37 cellular contexts compared by ENCODE assay signal in the genomic region with DNA sequence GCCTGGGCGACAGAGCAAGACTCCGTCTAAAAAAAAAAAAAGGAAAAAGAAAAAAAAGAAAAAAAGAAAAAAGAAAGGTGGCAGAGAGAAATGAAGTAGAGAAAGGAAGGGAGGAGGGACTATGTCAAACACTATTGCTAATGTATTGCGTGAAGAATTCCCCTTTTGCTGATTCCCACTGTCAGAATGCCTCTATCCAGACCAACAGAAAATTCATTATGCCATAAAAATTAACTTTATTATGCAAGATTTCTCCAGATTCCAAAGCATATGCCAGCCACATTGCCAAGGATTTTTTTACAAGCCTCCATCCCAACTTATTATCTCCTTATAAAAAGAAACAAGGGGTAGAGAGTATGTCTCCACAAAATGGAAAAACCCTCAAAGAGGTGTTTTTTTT.
"Had no signal": no experiment of that assay in that cellular context is flagged by ENCODE, and none has a peak within 500 bp of the region (broad histone marks: within the 10 kb centered on the region; RNA-seq: fewer than 3 reads in every experiment).

No MANE protein-coding gene starts in this region.

- H3K27me3 ChIP-seq: adrenal gland, ascending aorta, body of pancreas, brain microvascular endothelial cell, breast epithelium, cardiac muscle cell had no signal

- H3K27ac ChIP-seq: adrenal gland, ascending aorta, body of pancreas, brain microvascular endothelial cell, breast epithelium, cardiac muscle cell had no signal

- H3K9me3 Mint-ChIP-seq: activated naive CD4-positive, alpha-beta T cell treated with anti-CD3 and anti-CD28 coated beads for 36 hours; activated naive CD4-positive, alpha-beta T cell treated with anti-CD3 and anti-CD28 coated beads, Interleukin-2, amount 10 ng/mL, durations not matched to agents 7 days and 5 days; activated naive CD4-positive, alpha-beta T cell treated with anti-CD3 and anti-CD28 coated beads, Interleukin-2, amount 50 U/mL, for 24 hours; activated naive CD4-positive, alpha-beta T cell treated with anti-CD3 and anti-CD28 coated beads, Interleukin-2, amount 50 U/mL, for 72 hours; activated naive CD8-positive, alpha-beta T cell treated with anti-CD3 and anti-CD28 coated beads for 36 hours; activated naive CD8-positive, alpha-beta T cell treated with anti-CD3 and anti-CD28 coated beads, Interleukin-2, amount 10 ng/mL, durations not matched to agents 7 days and 5 days; activated T-helper 1 cell treated with anti-CD3 and anti-CD28 coated beads, Interleukin-12 subunit alpha, Interleukin-12 subunit beta, Interleukin-2, Interleukin-4 antibody, amounts not matched to agents 30 ng/mL and 10 ng/mL and 1 ng/mL, durations not matched to agents 14 hours and 24 hours and 36 hours; activated T-helper 17 cell treated with anti-CD3 and anti-CD28 coated beads, Interleukin-2, amount 50 U/mL, for 72 hours; activated T-helper 2 cell treated with anti-CD3 and anti-CD28 coated beads, Interferon-gamma antibody, Interleukin-2, Interleukin-4, amounts not matched to agents 10 μg/mL and 5 μg/mL and 100 μg/mL, durations not matched to agents 14 hours and 24 hours and 36 hours; brain; central memory CD8-positive, alpha-beta T cell had no signal

- H3K27me3 Mint-ChIP-seq: activated naive CD4-positive, alpha-beta T cell treated with anti-CD3 and anti-CD28 coated beads, Interleukin-2, amount 10 ng/mL, durations not matched to agents 7 days and 5 days; activated naive CD4-positive, alpha-beta T cell treated with anti-CD3 and anti-CD28 coated beads, Interleukin-2, amount 50 U/mL, for 24 hours; activated naive CD8-positive, alpha-beta T cell treated with anti-CD3 and anti-CD28 coated beads for 36 hours; activated naive CD8-positive, alpha-beta T cell treated with anti-CD3 and anti-CD28 coated beads, Interleukin-2, amount 50 U/mL, for 24 hours; activated T-cell treated with anti-CD3 and anti-CD28 coated beads, Interleukin-2, amount 50 U/mL, for 24 hours; activated T-helper 17 cell treated with anti-CD3 and anti-CD28 coated beads, Interleukin-2, amount 50 U/mL, for 72 hours; brain; central memory CD8-positive, alpha-beta T cell had no signal

- ATAC-seq: activated naive CD4-positive, alpha-beta T cell treated with anti-CD3 and anti-CD28 coated beads, Interleukin-2, amount 50 U/mL, for 72 hours; activated naive CD8-positive, alpha-beta T cell treated with anti-CD3 and anti-CD28 coated beads, Interleukin-2, amount 50 U/mL, for 24 hours; activated T-cell treated with anti-CD3 and anti-CD28 coated beads, Interleukin-2, amount 50 U/mL, for 4 hours; activated T-cell treated with anti-CD3 and anti-CD28 coated beads, Interleukin-2, amount 50 U/mL, for 72 hours; activated T-helper 17 cell treated with anti-CD3 and anti-CD28 coated beads, Interleukin-2, amount 50 U/mL, for 72 hours; body of pancreas had no signal

- H3K4me3 ChIP-seq: adrenal gland, ascending aorta, body of pancreas, breast epithelium, cardiac muscle cell had no signal

- H3K36me3 ChIP-seq: adrenal gland, ascending aorta, brain microvascular endothelial cell, breast epithelium, cardiac muscle cell had no signal

- DNase-seq: activated effector memory CD4-positive, alpha-beta T cell treated with anti-CD3 and anti-CD28 coated beads, Interleukin-2, amount 50 U/mL, for 16 hours; activated effector memory CD4-positive, alpha-beta T cell treated with Interleukin-2 at 50 U/mL for 16 hours; activated gamma-delta T cell; activated gamma-delta T cell treated with Interleukin-2 at 50 U/mL for 16 hours; activated naive CD4-positive, alpha-beta T cell; activated naive CD4-positive, alpha-beta T cell treated with anti-CD3 and anti-CD28 coated beads for 36 hours; activated naive CD4-positive, alpha-beta T cell treated with anti-CD3 and anti-CD28 coated beads, Interleukin-2, amount 10 ng/mL, durations not matched to agents 7 days and 5 days; activated naive CD4-positive, alpha-beta T cell treated with anti-CD3 and anti-CD28 coated beads, Interleukin-2, amount 50 U/mL, for 16 hours; activated naive CD4-positive, alpha-beta T cell treated with Interleukin-2 at 50 U/mL for 16 hours; activated naive CD8-positive, alpha-beta T cell treated with anti-CD3 and anti-CD28 coated beads for 36 hours; activated naive CD8-positive, alpha-beta T cell treated with anti-CD3 and anti-CD28 coated beads, Interleukin-2, amount 10 ng/mL, durations not matched to agents 7 days and 5 days; activated naive CD8-positive, alpha-beta T cell treated with anti-CD3 and anti-CD28 coated beads, Interleukin-2, amount 50 U/mL, for 24 hours; activated T-cell treated with anti-CD3 and anti-CD28 coated beads, Interleukin-2, amount 50 U/mL, for 24 hours; activated T-cell treated with anti-CD3 and anti-CD28 coated beads, Interleukin-2, amount 50 U/mL, for 4 hours; activated T-cell treated with anti-CD3 and anti-CD28 coated beads, Interleukin-2, amount 50 U/mL, for 48 hours; activated T-cell treated with anti-CD3 and anti-CD28 coated beads, Interleukin-2, amount 50 U/mL, for 72 hours; adrenal gland; amniotic stem cell; amygdala; anterior cingulate cortex; aorta; body of pancreas; brain microvascular endothelial cell; caudate nucleus; central memory CD4-positive, alpha-beta T cell; cerebellar nuclear complex had no signal

- H3K9me3 ChIP-seq: adrenal gland, ascending aorta, body of pancreas, breast epithelium had no signal

- H3K4me3 Mint-ChIP-seq: activated naive CD4-positive, alpha-beta T cell treated with anti-CD3 and anti-CD28 coated beads for 36 hours; activated naive CD4-positive, alpha-beta T cell treated with anti-CD3 and anti-CD28 coated beads, Interleukin-2, amount 10 ng/mL, durations not matched to agents 7 days and 5 days; activated naive CD4-positive, alpha-beta T cell treated with anti-CD3 and anti-CD28 coated beads, Interleukin-2, amount 50 U/mL, for 24 hours; activated naive CD8-positive, alpha-beta T cell; activated naive CD8-positive, alpha-beta T cell treated with anti-CD3 and anti-CD28 coated beads for 36 hours; activated naive CD8-positive, alpha-beta T cell treated with anti-CD3 and anti-CD28 coated beads, Interleukin-2, amount 10 ng/mL, durations not matched to agents 7 days and 5 days; activated naive CD8-positive, alpha-beta T cell treated with anti-CD3 and anti-CD28 coated beads, Interleukin-2, amount 50 U/mL, for 24 hours; activated T-cell treated with anti-CD3 and anti-CD28 coated beads, Interleukin-2, amount 50 U/mL, for 24 hours; activated T-cell treated with anti-CD3 and anti-CD28 coated beads, Interleukin-2, amount 50 U/mL, for 4 hours; activated T-cell treated with anti-CD3 and anti-CD28 coated beads, Interleukin-2, amount 50 U/mL, for 72 hours; activated T-helper 1 cell treated with anti-CD3 and anti-CD28 coated beads, Interleukin-12 subunit alpha, Interleukin-12 subunit beta, Interleukin-2, Interleukin-4 antibody, amounts not matched to agents 30 ng/mL and 10 ng/mL and 1 ng/mL, durations not matched to agents 14 hours and 24 hours and 36 hours; activated T-helper 17 cell treated with anti-CD3 and anti-CD28 coated beads, Interleukin-2, amount 50 U/mL, for 72 hours; brain; central memory CD8-positive, alpha-beta T cell had no signal

- H3K27ac Mint-ChIP-seq: activated naive CD4-positive, alpha-beta T cell treated with anti-CD3 and anti-CD28 coated beads for 36 hours; activated naive CD4-positive, alpha-beta T cell treated with anti-CD3 and anti-CD28 coated beads, Interleukin-2, amount 10 ng/mL, durations not matched to agents 7 days and 5 days; activated naive CD4-positive, alpha-beta T cell treated with anti-CD3 and anti-CD28 coated beads, Interleukin-2, amount 50 U/mL, for 24 hours; activated naive CD4-positive, alpha-beta T cell treated with anti-CD3 and anti-CD28 coated beads, Interleukin-2, amount 50 U/mL, for 72 hours; activated naive CD8-positive, alpha-beta T cell; activated naive CD8-positive, alpha-beta T cell treated with anti-CD3 and anti-CD28 coated beads for 36 hours; activated naive CD8-positive, alpha-beta T cell treated with anti-CD3 and anti-CD28 coated beads, Interleukin-2, amount 10 ng/mL, durations not matched to agents 7 days and 5 days; activated naive CD8-positive, alpha-beta T cell treated with anti-CD3 and anti-CD28 coated beads, Interleukin-2, amount 50 U/mL, for 24 hours; activated T-cell treated with anti-CD3 and anti-CD28 coated beads, Interleukin-2, amount 50 U/mL, for 24 hours; activated T-cell treated with anti-CD3 and anti-CD28 coated beads, Interleukin-2, amount 50 U/mL, for 72 hours; activated T-helper 1 cell treated with anti-CD3 and anti-CD28 coated beads, Interleukin-12 subunit alpha, Interleukin-12 subunit beta, Interleukin-2, Interleukin-4 antibody, amounts not matched to agents 30 ng/mL and 10 ng/mL and 1 ng/mL, durations not matched to agents 14 hours and 24 hours and 36 hours; activated T-helper 17 cell treated with anti-CD3 and anti-CD28 coated beads, Interleukin-2, amount 50 U/mL, for 72 hours; activated T-helper 2 cell treated with anti-CD3 and anti-CD28 coated beads, Interferon-gamma antibody, Interleukin-2, Interleukin-4, amounts not matched to agents 10 μg/mL and 5 μg/mL and 100 μg/mL, durations not matched to agents 14 hours and 24 hours and 36 hours; brain had no signal

- H3K4me1 Mint-ChIP-seq: activated naive CD4-positive, alpha-beta T cell treated with anti-CD3 and anti-CD28 coated beads, Interleukin-2, amount 10 ng/mL, durations not matched to agents 7 days and 5 days; activated naive CD4-positive, alpha-beta T cell treated with anti-CD3 and anti-CD28 coated beads, Interleukin-2, amount 50 U/mL, for 24 hours; activated naive CD8-positive, alpha-beta T cell treated with anti-CD3 and anti-CD28 coated beads for 36 hours; activated naive CD8-positive, alpha-beta T cell treated with anti-CD3 and anti-CD28 coated beads, Interleukin-2, amount 10 ng/mL, durations not matched to agents 7 days and 5 days; activated naive CD8-positive, alpha-beta T cell treated with anti-CD3 and anti-CD28 coated beads, Interleukin-2, amount 50 U/mL, for 24 hours; activated T-helper 17 cell treated with anti-CD3 and anti-CD28 coated beads, Interleukin-2, amount 50 U/mL, for 72 hours; brain; central memory CD8-positive, alpha-beta T cell had no signal

- H3K4me1 ChIP-seq: adrenal gland, ascending aorta, body of pancreas, breast epithelium had no signal

- H3K36me3 Mint-ChIP-seq: activated naive CD4-positive, alpha-beta T cell treated with anti-CD3 and anti-CD28 coated beads, Interleukin-2, amount 10 ng/mL, durations not matched to agents 7 days and 5 days; activated naive CD4-positive, alpha-beta T cell treated with anti-CD3 and anti-CD28 coated beads, Interleukin-2, amount 50 U/mL, for 24 hours; activated naive CD4-positive, alpha-beta T cell treated with anti-CD3 and anti-CD28 coated beads, Interleukin-2, amount 50 U/mL, for 72 hours; activated naive CD8-positive, alpha-beta T cell treated with anti-CD3 and anti-CD28 coated beads for 36 hours; activated naive CD8-positive, alpha-beta T cell treated with anti-CD3 and anti-CD28 coated beads, Interleukin-2, amount 10 ng/mL, durations not matched to agents 7 days and 5 days; brain had no signal
